31 cellular contexts compared by ENCODE assay signal in the genomic region with DNA sequence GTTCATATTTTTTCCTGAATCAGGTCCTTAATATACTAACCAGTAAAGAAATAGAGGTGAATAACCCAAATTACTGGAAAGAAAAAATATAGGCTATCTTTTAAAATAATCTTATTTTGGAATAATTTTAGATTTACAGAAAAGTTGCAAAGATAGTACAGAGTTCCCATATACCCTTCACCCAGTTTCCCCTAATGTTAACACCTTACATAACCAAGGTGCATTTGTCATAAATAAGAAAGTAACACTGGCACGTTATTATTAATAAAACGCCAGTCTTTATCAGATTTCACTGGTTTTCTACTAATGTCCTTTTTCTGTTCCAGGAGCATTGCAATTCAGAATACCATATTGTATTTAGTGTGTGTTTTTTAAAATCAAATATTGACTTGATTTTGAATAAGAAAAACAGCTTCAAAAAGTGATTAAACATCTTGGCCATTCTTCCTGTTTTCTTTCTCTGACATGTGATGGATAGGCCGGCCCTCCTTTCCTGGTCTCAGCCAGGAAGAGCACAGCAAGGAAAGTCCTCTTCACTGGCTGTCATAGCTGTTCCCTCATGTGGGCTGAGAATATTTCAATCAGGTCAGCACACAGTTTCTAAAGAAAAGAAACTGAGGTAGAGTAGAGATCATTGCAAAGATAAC.
DNase-seq lines count a peak whose midpoint lies in the region; ATAC-seq and TF ChIP-seq lines count a peak whose summit lies in the region.
"Had no signal": no experiment of that assay in that cellular context is flagged by ENCODE, and none has a peak within 500 bp of the region (broad histone marks: within the 10 kb centered on the region; RNA-seq: fewer than 3 reads in every experiment).

No MANE protein-coding gene starts in this region.

- TF ChIP-seq POLR2A in ovary (IDR thresholded peaks at IDR 0.05) = no peak

- TF ChIP-seq EP300 in ovary (IDR thresholded peaks at IDR 0.05) = no peak

- no peaks in the 10 kb centered on the region for H3K36me3 Mint-ChIP-seq in activated CD8-positive, alpha-beta memory T cell treated with anti-CD3 and anti-CD28 coated beads, Interleukin-2, amount 10 ng/mL, durations not matched to agents 7 days and 5 days
- no peaks in the 10 kb centered on the region for H3K36me3 Mint-ChIP-seq in neural progenitor cell
- H3K36me3 Mint-ChIP-seq: CD4-positive, alpha-beta memory T cell; stimulated activated effector memory CD8-positive, alpha-beta T cell treated with anti-CD3 and anti-CD28 coated beads, Interleukin-12 subunit alpha, Interleukin-12 subunit beta, amount 100 ng/mL, for 72 hours had no signal

- no peak overlapping the region for H3K9ac ChIP-seq in neural progenitor cell

- H3K4me3 ChIP-seq in ectodermal cell (ENCODE audit: insufficient read depth, low read depth, low read length) (no peak overlapping the region), neural progenitor cell (peak overlapping the region; percentile 9), upper lobe of right lung (no peak overlapping the region), ovary (no peak overlapping the region)
- H3K4me3 ChIP-seq: adrenal gland, breast epithelium, colonic mucosa, esophagus squamous epithelium, hepatocyte had no signal

- H3K36me3 ChIP-seq in ectodermal cell (ENCODE audit: control insufficient read depth, insufficient read depth, low read length) (no peaks in the 10 kb centered on the region), neural progenitor cell (no peaks in the 10 kb centered on the region), upper lobe of right lung (no peaks in the 10 kb centered on the region), ovary (no peaks in the 10 kb centered on the region)
- H3K36me3 ChIP-seq: adrenal gland, breast epithelium, colonic mucosa, esophagus squamous epithelium, WERI-Rb-1 had no signal

- peak overlapping the region; percentile 13 for H3K27ac Mint-ChIP-seq in activated CD8-positive, alpha-beta memory T cell treated with anti-CD3 and anti-CD28 coated beads, Interleukin-2, amount 10 ng/mL, durations not matched to agents 7 days and 5 days
- no peak overlapping the region for H3K27ac Mint-ChIP-seq in neural progenitor cell
- H3K27ac Mint-ChIP-seq: activated CD4-positive, alpha-beta T cell treated with anti-CD3 and anti-CD28 coated beads, Interleukin-2, amount 10 ng/mL, durations not matched to agents 7 days and 5 days; CD4-positive, alpha-beta memory T cell; naive thymus-derived CD4-positive, alpha-beta T cell; stimulated activated effector memory CD8-positive, alpha-beta T cell treated with anti-CD3 and anti-CD28 coated beads, Interleukin-12 subunit alpha, Interleukin-12 subunit beta, amount 100 ng/mL, for 72 hours had no signal

- no peak for TF ChIP-seq CTCF in neural progenitor cell (IDR thresholded peaks at IDR 0.05)
- no peak for TF ChIP-seq CTCF in upper lobe of right lung (IDR thresholded peaks at IDR 0.05)
- no peak for TF ChIP-seq CTCF in ovary (IDR thresholded peaks at IDR 0.05)

- H3K4me2 ChIP-seq in neural progenitor cell = peak overlapping the region; percentile 71
- H3K4me2 ChIP-seq: hepatocyte had no signal

- peaks cover 14% of the 10 kb centered on the region for H3K4me1 Mint-ChIP-seq in activated CD8-positive, alpha-beta memory T cell treated with anti-CD3 and anti-CD28 coated beads, Interleukin-2, amount 10 ng/mL, durations not matched to agents 7 days and 5 days
- H3K4me1 Mint-ChIP-seq in neural progenitor cell = peaks cover 13% of the 10 kb centered on the region
- H3K4me1 Mint-ChIP-seq: activated CD4-positive, alpha-beta T cell treated with anti-CD3 and anti-CD28 coated beads, Interleukin-2, amount 10 ng/mL, durations not matched to agents 7 days and 5 days; CD4-positive, alpha-beta memory T cell; stimulated activated effector memory CD8-positive, alpha-beta T cell treated with anti-CD3 and anti-CD28 coated beads, Interleukin-12 subunit alpha, Interleukin-12 subunit beta, amount 100 ng/mL, for 72 hours had no signal

- intact Hi-C loops in upper lobe of right lung (cut with DNase I) = no loop called here
- intact Hi-C loops in ovary (cut with DNase I) = no loop called here

- no peaks in the 10 kb centered on the region for H3K9me3 ChIP-seq in ectodermal cell (ENCODE audit: control insufficient read depth, low read length)
- no peaks in the 10 kb centered on the region for H3K9me3 ChIP-seq in neural progenitor cell (ENCODE audit: low read depth)
- H3K9me3 ChIP-seq in upper lobe of right lung = no peaks in the 10 kb centered on the region
- no peaks in the 10 kb centered on the region for H3K9me3 ChIP-seq in ovary
- H3K9me3 ChIP-seq: adrenal gland, breast epithelium, colonic mucosa, esophagus squamous epithelium had no signal

- no peaks in the 10 kb centered on the region for H3K9me3 Mint-ChIP-seq in activated CD8-positive, alpha-beta memory T cell treated with anti-CD3 and anti-CD28 coated beads, Interleukin-2, amount 10 ng/mL, durations not matched to agents 7 days and 5 days (ENCODE audit: low read depth)
- H3K9me3 Mint-ChIP-seq in neural progenitor cell = peaks cover 13% of the 10 kb centered on the region
- H3K9me3 Mint-ChIP-seq: stimulated activated effector memory CD8-positive, alpha-beta T cell treated with anti-CD3 and anti-CD28 coated beads, Interleukin-12 subunit alpha, Interleukin-12 subunit beta, amount 100 ng/mL, for 72 hours had no signal

- peaks cover 15% of the 10 kb centered on the region for H3F3A ChIP-seq in neural progenitor cell (ENCODE audit: low read depth)

- no peaks in the 10 kb centered on the region for H4K20me1 ChIP-seq in neural progenitor cell (ENCODE audit: low read depth)

- DNase-seq in activated CD8-positive, alpha-beta memory T cell treated with anti-CD3 and anti-CD28 coated beads, Interleukin-2, amount 10 ng/mL, durations not matched to agents 7 days and 5 days = no peak
- no peak for DNase-seq in activated CD8-positive, alpha-beta memory T cell treated with anti-CD3 and anti-CD28 coated beads, Interleukin-2, amount 50 U/mL, for 4 hours
- DNase-seq in neural progenitor cell (ENCODE audit: low spot score) (no peak), upper lobe of right lung (no peak), ovary (no peak)
- DNase-seq in stimulated activated CD4-positive, alpha-beta T cell treated with anti-CD3 and anti-CD28 coated beads, Interleukin-4, amount 100 ng/mL, for 24 hours = no peak
- DNase-seq: activated CD4-positive, alpha-beta T cell treated with anti-CD3 and anti-CD28 coated beads, Interleukin-2, amount 10 ng/mL, durations not matched to agents 7 days and 5 days; activated naive CD4-positive, alpha-beta T cell treated with Interleukin-2 at 50 U/mL for 16 hours; adrenal gland; CD4-positive, alpha-beta memory T cell; colonic mucosa; esophagus squamous epithelium; foreskin melanocyte; midbrain; naive thymus-derived CD4-positive, alpha-beta T cell; NCI-H1105 treated with DMSO at 0.1 percent for 48 hours; NCI-H2081; NCI-H2227 treated with DMSO at 0.1 percent for 48 hours; NCI-H526 treated with DMSO at 0.1 percent for 48 hours; right cardiac atrium; SHP77 treated with DMSO at 0.1 percent for 48 hours; stimulated activated CD4-positive, alpha-beta T cell treated with anti-CD3 and anti-CD28 coated beads, Interleukin-12 subunit alpha, Interleukin-12 subunit beta, amount 100 ng/mL, for 4 hours; stimulated activated CD4-positive, alpha-beta T cell treated with anti-CD3 and anti-CD28 coated beads, Interleukin-4, amount 100 ng/mL, for 1 hour had no signal

- no peak for ATAC-seq in activated CD8-positive, alpha-beta memory T cell treated with anti-CD3 and anti-CD28 coated beads, Interleukin-2, amount 10 ng/mL, durations not matched to agents 7 days and 5 days
- ATAC-seq in upper lobe of right lung (peak; percentile 36), HG02938 (IDR thresholded peaks at IDR 0.05; ENCODE audit: unreplicated experiment) (no peak)
- ATAC-seq: naive thymus-derived CD4-positive, alpha-beta T cell; Panc1; stimulated activated effector memory CD8-positive, alpha-beta T cell treated with anti-CD3 and anti-CD28 coated beads, Interleukin-12 subunit alpha, Interleukin-12 subunit beta, amount 100 ng/mL, for 72 hours had no signal

- CTCF ChIA-PET in activated CD8-positive, alpha-beta memory T cell treated with anti-CD3 and anti-CD28 coated beads, Interleukin-2, amount 10 ng/mL, durations not matched to agents 7 days and 5 days (lab: Charles Lee) = no interaction called here

- H3K27ac ChIP-seq in ectodermal cell (ENCODE audit: insufficient read depth, low read depth, low read length, poor library complexity, severe bottlenecking) = peak overlapping the region; percentile 66
- peak overlapping the region; percentile 69 for H3K27ac ChIP-seq in neural progenitor cell
- no peak overlapping the region for H3K27ac ChIP-seq in upper lobe of right lung
- no peak overlapping the region for H3K27ac ChIP-seq in ovary
- H3K27ac ChIP-seq: 22Rv1, adrenal gland, breast epithelium, colonic mucosa, esophagus squamous epithelium, hepatocyte had no signal

- no peaks in the 10 kb centered on the region for H3K79me2 ChIP-seq in neural progenitor cell (ENCODE audit: low read depth)
- H3K79me2 ChIP-seq: hepatocyte had no signal

- H3K27me3 ChIP-seq in ectodermal cell (ENCODE audit: control insufficient read depth, insufficient read depth, low read length, poor library complexity, severe bottlenecking) = no peaks in the 10 kb centered on the region
- H3K27me3 ChIP-seq in neural progenitor cell = no peaks in the 10 kb centered on the region
- no peaks in the 10 kb centered on the region for H3K27me3 ChIP-seq in upper lobe of right lung
- H3K27me3 ChIP-seq in ovary = no peaks in the 10 kb centered on the region
- H3K27me3 ChIP-seq: adrenal gland, breast epithelium, colonic mucosa, esophagus squamous epithelium, hepatocyte had no signal

- no peak overlapping the region for H3K4me3 Mint-ChIP-seq in activated CD8-positive, alpha-beta memory T cell treated with anti-CD3 and anti-CD28 coated beads, Interleukin-2, amount 10 ng/mL, durations not matched to agents 7 days and 5 days
- no peak overlapping the region for H3K4me3 Mint-ChIP-seq in neural progenitor cell
- H3K4me3 Mint-ChIP-seq: activated CD4-positive, alpha-beta T cell treated with anti-CD3 and anti-CD28 coated beads, Interleukin-2, amount 10 ng/mL, durations not matched to agents 7 days and 5 days; CD4-positive, alpha-beta memory T cell; naive thymus-derived CD4-positive, alpha-beta T cell; stimulated activated effector memory CD8-positive, alpha-beta T cell treated with anti-CD3 and anti-CD28 coated beads, Interleukin-12 subunit alpha, Interleukin-12 subunit beta, amount 100 ng/mL, for 72 hours had no signal

- peaks cover 15% of the 10 kb centered on the region for H3K27me3 Mint-ChIP-seq in activated CD8-positive, alpha-beta memory T cell treated with anti-CD3 and anti-CD28 coated beads, Interleukin-2, amount 10 ng/mL, durations not matched to agents 7 days and 5 days
- no peaks in the 10 kb centered on the region for H3K27me3 Mint-ChIP-seq in neural progenitor cell (ENCODE audit: insufficient read depth, low read depth)

- peak overlapping the region; percentile 31 for H2AFZ ChIP-seq in neural progenitor cell (replicated peaks)
- H2AFZ ChIP-seq: hepatocyte had no signal

- WGBS in ectodermal cell, 2 experiments = 59 to 86% methylated on average over 2 to 3 of the region's 3 CpGs
- WGBS in ovary, 3 donors = 78 to 85% (median 81%) methylated on average over 3 of the region's 3 CpGs

- no peaks in the 10 kb centered on the region for H3K4me1 ChIP-seq in ectodermal cell (ENCODE audit: control insufficient read depth, insufficient read depth, low read length)
- peaks cover 14% of the 10 kb centered on the region for H3K4me1 ChIP-seq in neural progenitor cell
- H3K4me1 ChIP-seq in upper lobe of right lung = peaks cover 12% of the 10 kb centered on the region
- H3K4me1 ChIP-seq in ovary (ENCODE audit: insufficient read depth) = no peaks in the 10 kb centered on the region
- H3K4me1 ChIP-seq: breast epithelium, colonic mucosa had no signal

Comparison
In these comparisons a context has a peak if more than half of its experiments do, and no peak if none do; other contexts are left out.
1. H3K27ac ChIP-seq: peak in ectodermal cell (single experiment) and neural progenitor cell (single experiment); none in upper lobe of right lung (single experiment) and ovary (0 of 2).